Comparison of ENCODE assay signal across 18 cellular contexts in genomic region chr9:30075022-30075421, GRCh38.
DNase-seq lines count a peak whose midpoint lies in the region.
"Had no signal": no experiment of that assay in that cellular context is flagged by ENCODE, and none has a peak within 500 bp of the region (broad histone marks: within the 10 kb centered on the region; RNA-seq: fewer than 3 reads in every experiment).

No MANE protein-coding gene starts in this region.

- H3K27me3 ChIP-seq in ACC112 (ENCODE audit: insufficient read depth, low read length): no peaks in the 10 kb centered on the region
- H3K27me3 ChIP-seq: heart right ventricle had no signal

- peaks cover 36% of the 10 kb centered on the region for H3K9me3 Mint-ChIP-seq in activated T-helper 1 cell treated with anti-CD3 and anti-CD28 coated beads, Interleukin-12 subunit alpha, Interleukin-12 subunit beta, Interleukin-2, Interleukin-4 antibody, amounts not matched to agents 30 ng/mL and 10 ng/mL and 1 ng/mL, durations not matched to agents 14 hours and 24 hours and 36 hours
- H3K9me3 Mint-ChIP-seq: type B pancreatic cell had no signal

- peaks cover 2% of the 10 kb centered on the region for H3K27me3 Mint-ChIP-seq in activated T-helper 1 cell treated with anti-CD3 and anti-CD28 coated beads, Interleukin-12 subunit alpha, Interleukin-12 subunit beta, Interleukin-2, Interleukin-4 antibody, amounts not matched to agents 30 ng/mL and 10 ng/mL and 1 ng/mL, durations not matched to agents 14 hours and 24 hours and 36 hours (ENCODE audit: insufficient read depth)
- H3K27me3 Mint-ChIP-seq: activated naive CD8-positive, alpha-beta T cell treated with anti-CD3 and anti-CD28 coated beads, Interleukin-2, amount 10 ng/mL, durations not matched to agents 7 days and 5 days; memory B cell; type B pancreatic cell had no signal

- H3K36me3 Mint-ChIP-seq in activated T-helper 1 cell treated with anti-CD3 and anti-CD28 coated beads, Interleukin-12 subunit alpha, Interleukin-12 subunit beta, Interleukin-2, Interleukin-4 antibody, amounts not matched to agents 30 ng/mL and 10 ng/mL and 1 ng/mL, durations not matched to agents 14 hours and 24 hours and 36 hours (ENCODE audit: low read depth): peaks cover 4% of the 10 kb centered on the region
- H3K36me3 Mint-ChIP-seq: activated naive CD8-positive, alpha-beta T cell treated with anti-CD3 and anti-CD28 coated beads, Interleukin-2, amount 10 ng/mL, durations not matched to agents 7 days and 5 days; memory B cell; type B pancreatic cell had no signal

- no peaks in the 10 kb centered on the region for H3K79me2 ChIP-seq in ACC112 (ENCODE audit: control insufficient read depth, insufficient read depth, low read length, unreplicated experiment)

- no peak overlapping the region for H3K27ac ChIP-seq in ACC112 (ENCODE audit: low read depth, low read length)
- H3K27ac ChIP-seq: 22Rv1, heart right ventricle had no signal

- no peaks in the 10 kb centered on the region for H3K36me3 ChIP-seq in ACC112 (ENCODE audit: insufficient read depth, low read length)
- H3K36me3 ChIP-seq: heart right ventricle had no signal

- H2AFZ ChIP-seq in ACC112 (ENCODE audit: low read length, unreplicated experiment): no peak overlapping the region

- peak overlapping the region; percentile 40; the same call in 1 of the 2 replicates for H3K4me3 ChIP-seq in ACC112 (ENCODE audit: low read depth, low read length)
- H3K4me3 ChIP-seq: heart right ventricle had no signal

- no peak overlapping the region for H3K4me3 Mint-ChIP-seq in activated T-helper 1 cell treated with anti-CD3 and anti-CD28 coated beads, Interleukin-12 subunit alpha, Interleukin-12 subunit beta, Interleukin-2, Interleukin-4 antibody, amounts not matched to agents 30 ng/mL and 10 ng/mL and 1 ng/mL, durations not matched to agents 14 hours and 24 hours and 36 hours
- H3K4me3 Mint-ChIP-seq: activated naive CD8-positive, alpha-beta T cell treated with anti-CD3 and anti-CD28 coated beads, Interleukin-2, amount 10 ng/mL, durations not matched to agents 7 days and 5 days; memory B cell; type B pancreatic cell had no signal

- intact Hi-C loops in activated T-helper 1 cell treated with anti-CD3 and anti-CD28 coated beads, Interleukin-12 subunit alpha, Interleukin-12 subunit beta, Interleukin-2, Interleukin-4 antibody, amounts not matched to agents 30 ng/mL and 10 ng/mL and 1 ng/mL, durations not matched to agents 14 hours and 24 hours and 36 hours (cut with micrococcal nuclease): loop anchor here (2.0 kb wide), 1 partner anchor 210 kb away; no protein-coding TSS in a partner anchor

- DNase-seq in NCI-H1105 (lab: John Stamatoyannopoulos, UW) (peak; percentile 1), NCI-H1105 treated with DMSO at 0.1 percent for 48 hours (lab: John Stamatoyannopoulos, UW) (no peak), NCI-H2029 treated with DMSO at 0.1 percent for 48 hours (lab: John Stamatoyannopoulos, UW) (peak; percentile 4), middle frontal gyrus (ENCODE audit: extremely low spot score, low spot score) (no peak), mucosa of gallbladder (ENCODE audit: low spot score) (no peak)
- no peak for DNase-seq in activated T-helper 1 cell treated with anti-CD3 and anti-CD28 coated beads, Interleukin-12 subunit alpha, Interleukin-12 subunit beta, Interleukin-2, Interleukin-4 antibody, amounts not matched to agents 30 ng/mL and 10 ng/mL and 1 ng/mL, durations not matched to agents 14 hours and 24 hours and 36 hours (ENCODE audit: low spot score)
- no peak for DNase-seq in stimulated activated CD4-positive, alpha-beta T cell treated with anti-CD3 and anti-CD28 coated beads, Interleukin-1b, Interleukin-23, amount 100 ng/mL, for 48 hours
- DNase-seq: activated naive CD8-positive, alpha-beta T cell treated with anti-CD3 and anti-CD28 coated beads, Interleukin-2, amount 10 ng/mL, durations not matched to agents 7 days and 5 days; heart right ventricle; KBM-7; left colon; NCI-H1092; NCI-H2107; small intestine had no signal

- H3K27ac Mint-ChIP-seq in activated T-helper 1 cell treated with anti-CD3 and anti-CD28 coated beads, Interleukin-12 subunit alpha, Interleukin-12 subunit beta, Interleukin-2, Interleukin-4 antibody, amounts not matched to agents 30 ng/mL and 10 ng/mL and 1 ng/mL, durations not matched to agents 14 hours and 24 hours and 36 hours: peak overlapping the region; percentile 43
- H3K27ac Mint-ChIP-seq: memory B cell, type B pancreatic cell had no signal

- H3K4me1 ChIP-seq in ACC112 (ENCODE audit: control insufficient read depth, insufficient read depth, low read length, unreplicated experiment): no peaks in the 10 kb centered on the region
- H3K4me1 ChIP-seq: heart right ventricle had no signal

- H3K4me1 Mint-ChIP-seq in activated T-helper 1 cell treated with anti-CD3 and anti-CD28 coated beads, Interleukin-12 subunit alpha, Interleukin-12 subunit beta, Interleukin-2, Interleukin-4 antibody, amounts not matched to agents 30 ng/mL and 10 ng/mL and 1 ng/mL, durations not matched to agents 14 hours and 24 hours and 36 hours (ENCODE audit: low read depth): peaks cover 36% of the 10 kb centered on the region
- H3K4me1 Mint-ChIP-seq: memory B cell had no signal

Comparison
In these comparisons a context has a peak if more than half of its experiments do, and no peak if none do; other contexts are left out.
1. DNase-seq: peak in NCI-H1105 (single experiment) and NCI-H2029 treated with DMSO at 0.1 percent for 48 hours (single experiment); none in NCI-H1105 treated with DMSO at 0.1 percent for 48 hours (single experiment), activated T-helper 1 cell treated with anti-CD3 and anti-CD28 coated beads, Interleukin-12 subunit alpha, Interleukin-12 subunit beta, Interleukin-2, Interleukin-4 antibody, amounts not matched to agents 30 ng/mL and 10 ng/mL and 1 ng/mL, durations not matched to agents 14 hours and 24 hours and 36 hours (single experiment), middle frontal gyrus (single experiment), stimulated activated CD4-positive, alpha-beta T cell treated with anti-CD3 and anti-CD28 coated beads, Interleukin-1b, Interleukin-23, amount 100 ng/mL, for 48 hours (single experiment) and mucosa of gallbladder (single experiment).